In the genomic region with DNA sequence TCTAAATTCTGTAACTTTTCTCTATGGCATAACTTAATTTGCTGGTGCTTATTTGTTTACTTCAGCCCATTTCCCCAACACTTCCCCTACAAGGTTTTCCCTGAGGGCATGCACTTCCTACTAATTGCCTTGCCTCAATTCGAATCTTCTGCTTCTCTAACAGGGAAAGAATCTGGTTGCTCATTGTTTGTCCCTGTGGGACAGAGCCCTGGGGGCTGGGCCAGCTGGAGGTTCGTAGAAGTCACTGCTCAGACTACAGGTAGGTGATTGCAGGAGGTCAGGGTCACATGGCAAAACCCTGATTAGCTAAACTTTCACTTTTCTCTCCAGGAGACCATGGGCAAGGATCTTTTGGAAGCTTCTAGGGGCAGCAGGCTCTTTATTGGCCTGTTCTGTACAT, we compare ENCODE assay signal across 23 cellular contexts.
A peak's percentile ranks its signal among the peaks of the same experiment; 100 is the strongest.
DNase-seq lines count a peak whose midpoint lies in the region; ATAC-seq and TF ChIP-seq lines count a peak whose summit lies in the region.
"Had no signal": no experiment of that assay in that cellular context is flagged by ENCODE, and none has a peak within 500 bp of the region (broad histone marks: within the 10 kb centered on the region; RNA-seq: fewer than 3 reads in every experiment).

No MANE protein-coding gene starts in this region.

- DNase-seq in H9 (peak; percentile 74), NCI-H69 (lab: John Stamatoyannopoulos, UW) (peak; percentile 51), iPS DF 6.9 (ENCODE audit: low read depth, low spot score) (peak; percentile 4), trophoblast cell (peak; percentile 90 to 98), NCI-H1048 (lab: John Stamatoyannopoulos, UW) (no peak), hippocampal formation (lab: John Stamatoyannopoulos, UW) (no peak)
- DNase-seq: C1 segment of cervical spinal cord; CD4-positive, alpha-beta memory T cell; COR-L47; GDM1; NCI-H1092 treated with DMSO at 0.1 percent for 48 hours; NCI-H1436; NCI-H187 treated with DMSO at 0.1 percent for 48 hours; NCI-H2171 treated with DMSO at 0.1 percent for 48 hours; NCI-H524; NCI-H774; SHP77; T-cell had no signal

- no peak overlapping the region for H3T11ph ChIP-seq in H9 (ENCODE audit: low read length)

- WGBS in H9 (ENCODE audit: extremely low coverage, insufficient read length, low lambda C conversion rate): no CpG with 5 or more reads among the region's 2 CpGs
- no CpG with 5 or more reads among the region's 2 CpGs for WGBS in iPS DF 6.9 (ENCODE audit: insufficient coverage, insufficient read length)
- WGBS in trophoblast cell (ENCODE audit: extremely low coverage, insufficient coverage, insufficient read length): no CpG with 5 or more reads among the region's 2 CpGs

- H4K91ac ChIP-seq in H9 (ENCODE audit: insufficient read length, low read depth, low read length): no peak overlapping the region
- H4K91ac ChIP-seq in trophoblast cell (ENCODE audit: low read depth, low read length): peak overlapping the region; percentile 42

- no peak overlapping the region for H4K5ac ChIP-seq in H9 (ENCODE audit: insufficient read length, low read depth, low read length)

- H2AFZ ChIP-seq in H9 (ENCODE audit: low read length) (no peak overlapping the region), trophoblast cell (ENCODE audit: insufficient read depth, low read length, poor library complexity) (no peak overlapping the region)

- no peaks in the 10 kb centered on the region for H3K23me2 ChIP-seq in H9 (ENCODE audit: insufficient read length, low read depth, low read length, poor library complexity, severe bottlenecking)

- no peaks in the 10 kb centered on the region for H3K9me3 Mint-ChIP-seq in H9
- H3K9me3 Mint-ChIP-seq: CD4-positive, alpha-beta memory T cell; T-cell had no signal

- no peak overlapping the region for H3K4me3 Mint-ChIP-seq in H9
- H3K4me3 Mint-ChIP-seq: CD4-positive, alpha-beta memory T cell; IgD-negative memory B cell; T-cell had no signal

- no peaks in the 10 kb centered on the region for H4K20me1 ChIP-seq in H9 (ENCODE audit: control insufficient read depth, insufficient read depth, insufficient read length)

- H3K9me3 ChIP-seq in H9 (ENCODE audit: control insufficient read depth, low read depth, low read length): no peaks in the 10 kb centered on the region
- no peaks in the 10 kb centered on the region for H3K9me3 ChIP-seq in iPS DF 6.9 (ENCODE audit: control insufficient read depth, insufficient read depth, low read length)
- no peaks in the 10 kb centered on the region for H3K9me3 ChIP-seq in trophoblast cell (ENCODE audit: insufficient read depth, low read depth, low read length)

- H3K27ac ChIP-seq in H9 (ENCODE audit: insufficient read length, low read depth, low read length): no peak overlapping the region
- H3K27ac ChIP-seq in iPS DF 6.9 (ENCODE audit: low read length): no peak overlapping the region
- peak overlapping the region; percentile 37 for H3K27ac ChIP-seq in trophoblast cell (ENCODE audit: low read depth, low read length)
- H3K27ac ChIP-seq: RWPE1 had no signal

- no peak overlapping the region for H3K4me2 ChIP-seq in H9 (ENCODE audit: insufficient read depth, insufficient read length, low read length)
- H3K4me2 ChIP-seq in trophoblast cell (ENCODE audit: low read length): no peak overlapping the region

- H3K4ac ChIP-seq in H9 (ENCODE audit: low read depth, low read length): no peak overlapping the region
- no peak overlapping the region for H3K4ac ChIP-seq in trophoblast cell (ENCODE audit: low read depth, low read length)

- H3K4me3 ChIP-seq in iPS DF 6.9 (ENCODE audit: low read length): no peak overlapping the region
- no peak overlapping the region for H3K4me3 ChIP-seq in trophoblast cell (ENCODE audit: low read depth, low read length)
- H3K4me3 ChIP-seq: GM12878 had no signal

- H2BK120ac ChIP-seq in H9 (ENCODE audit: low read depth, low read length, poor library complexity, severe bottlenecking): no peak overlapping the region
- H2BK120ac ChIP-seq in trophoblast cell (ENCODE audit: insufficient read depth, low read length, poor library complexity): no peak overlapping the region

- H2BK5ac ChIP-seq in H9 (ENCODE audit: insufficient read length, low read length) (no peak overlapping the region), trophoblast cell (ENCODE audit: low read depth, low read length, poor library complexity) (peak overlapping the region; percentile 60)

- H3K27ac Mint-ChIP-seq in H9: no peak overlapping the region
- H3K27ac Mint-ChIP-seq: CD4-positive, alpha-beta memory T cell; IgD-negative memory B cell; T-cell had no signal

- no peaks in the 10 kb centered on the region for H3K79me2 ChIP-seq in H9 (ENCODE audit: insufficient read depth, low read length)
- H3K79me2 ChIP-seq in trophoblast cell (ENCODE audit: control insufficient read depth, insufficient read depth, low read length, poor library complexity): no peaks in the 10 kb centered on the region

- H3K56ac ChIP-seq in H9 (ENCODE audit: insufficient read length, low read depth, low read length): no peak overlapping the region

- no peak overlapping the region for H3K23ac ChIP-seq in H9 (ENCODE audit: insufficient read length, low read depth, low read length)
- no peak overlapping the region for H3K23ac ChIP-seq in trophoblast cell (ENCODE audit: low read length)

- H3K14ac ChIP-seq in H9 (ENCODE audit: insufficient read depth, low read length): no peak overlapping the region
- H3K14ac ChIP-seq in trophoblast cell (ENCODE audit: low read length): no peak overlapping the region

- H2BK12ac ChIP-seq in H9 (ENCODE audit: insufficient read length, low read depth, low read length): no peak overlapping the region
- H2BK12ac ChIP-seq in trophoblast cell (ENCODE audit: low read length): no peak overlapping the region

- H3K27me3 Mint-ChIP-seq in H9 (ENCODE audit: low read depth): no peaks in the 10 kb centered on the region

- no peak for ATAC-seq in HG02852 (IDR thresholded peaks at IDR 0.05; ENCODE audit: unreplicated experiment)
- ATAC-seq: GM12878, Panc1, T-cell had no signal

- H3K4me1 ChIP-seq in H9 (ENCODE audit: insufficient read depth, low read length) (no peaks in the 10 kb centered on the region; the same call in 1 of the 2 replicates), iPS DF 6.9 (ENCODE audit: control insufficient read depth, insufficient read depth, low read length) (no peaks in the 10 kb centered on the region; the same call in 1 of the 2 replicates), trophoblast cell (ENCODE audit: control insufficient read depth in 1 of 2, insufficient read depth in 2 of 2, low read length in 2 of 2) (peaks cover 0 to 11% of the 10 kb centered on the region in 2 experiments)

- H3K27me3 ChIP-seq in H9 (ENCODE audit: insufficient read depth, low read length): no peaks in the 10 kb centered on the region
- H3K27me3 ChIP-seq in iPS DF 6.9 (ENCODE audit: control insufficient read depth, insufficient read depth, low read length): no peaks in the 10 kb centered on the region
- no peaks in the 10 kb centered on the region for H3K27me3 ChIP-seq in trophoblast cell (ENCODE audit: insufficient read depth, low read length)

- H3K18ac ChIP-seq in H9 (ENCODE audit: insufficient read length, low read depth, low read length) (no peak overlapping the region), trophoblast cell (ENCODE audit: low read length) (no peak overlapping the region)

- H2BK15ac ChIP-seq in H9 (ENCODE audit: low read depth, low read length): no peak overlapping the region

- H3K79me1 ChIP-seq in H9 (ENCODE audit: insufficient read depth, low read depth, low read length, poor library complexity, severe bottlenecking) (no peaks in the 10 kb centered on the region), trophoblast cell (ENCODE audit: low read length) (peaks cover 10% of the 10 kb centered on the region)

- H3K36me3 ChIP-seq in iPS DF 6.9 (ENCODE audit: control insufficient read depth, insufficient read depth, low read length) (no peaks in the 10 kb centered on the region), trophoblast cell (ENCODE audit: control insufficient read depth in 1 of 2, insufficient read depth in 2 of 2, low read length in 2 of 2) (no peaks in the 10 kb centered on the region)

- no peaks in the 10 kb centered on the region for H3K36me3 Mint-ChIP-seq in H9 (ENCODE audit: insufficient read depth in 1 of 3, low read depth in 3 of 3)
- H3K36me3 Mint-ChIP-seq: CD4-positive, alpha-beta memory T cell; IgD-negative memory B cell; T-cell had no signal

- H4K8ac ChIP-seq in H9 (replicated peaks; ENCODE audit: insufficient read length, low read depth, low read length) (no peak overlapping the region), trophoblast cell (ENCODE audit: low read depth, low read length) (no peak overlapping the region)

- H3K9ac ChIP-seq in H9 (ENCODE audit: extremely low read depth, insufficient read length, low read length): no peak overlapping the region
- no peak overlapping the region for H3K9ac ChIP-seq in trophoblast cell (ENCODE audit: low read length)

- no peak for TF ChIP-seq CTCF in H9 (conservative IDR thresholded peaks at IDR 0.05)

- H4K12ac ChIP-seq in trophoblast cell (ENCODE audit: low read depth, low read length): no peak overlapping the region

- no peak overlapping the region for H2BK20ac ChIP-seq in H9 (ENCODE audit: low read depth, low read length, poor library complexity, severe bottlenecking)

- H3K4me1 Mint-ChIP-seq in H9: peaks cover 8 to 9% of the 10 kb centered on the region in 2 experiments
- H3K4me1 Mint-ChIP-seq: CD4-positive, alpha-beta memory T cell; IgD-negative memory B cell; T-cell had no signal

- no peak overlapping the region for H2AK5ac ChIP-seq in H9 (ENCODE audit: insufficient read length, low read length)
- no peak overlapping the region for H2AK5ac ChIP-seq in trophoblast cell (ENCODE audit: low read length)

Comparison
In these comparisons a context has a peak if more than half of its experiments do, and no peak if none do; other contexts are left out.
1. DNase-seq: peak in H9 (single experiment), NCI-H69 (single experiment), iPS DF 6.9 (single experiment) and trophoblast cell (2 of 2); none in NCI-H1048 (single experiment) and hippocampal formation (0 of 2).